10 cellular contexts compared by ENCODE assay signal in genomic region chr17:4658478-4659305, GRCh38. TPM values are rescaled to one million over a fixed set of nuclear protein-coding genes. Genes with fewer than 3 reads are reported as not detected.
DNase-seq lines count a peak whose midpoint lies in the region; ATAC-seq and TF ChIP-seq lines count a peak whose summit lies in the region.
"Had no signal": no experiment of that assay in that cellular context is flagged by ENCODE, and none has a peak within 500 bp of the region (broad histone marks: within the 10 kb centered on the region; RNA-seq: fewer than 3 reads in every experiment).

No MANE protein-coding gene starts in this region.

- no peaks in the 10 kb centered on the region for H3K36me3 Mint-ChIP-seq in activated T-helper 2 cell treated with anti-CD3 and anti-CD28 coated beads, Interferon-gamma antibody, Interleukin-2, Interleukin-4, amounts not matched to agents 10 μg/mL and 5 μg/mL and 100 μg/mL, durations not matched to agents 14 hours and 24 hours and 36 hours (ENCODE audit: low read depth)
- H3K36me3 Mint-ChIP-seq in Calu3 (ENCODE audit: insufficient read depth, unreplicated experiment), result no peaks in the 10 kb centered on the region

- CTCF ChIA-PET in Calu3 (lab: Charles Lee), result no interaction called here

- peaks cover 2% of the 10 kb centered on the region for H3K27me3 Mint-ChIP-seq in activated T-helper 2 cell treated with anti-CD3 and anti-CD28 coated beads, Interferon-gamma antibody, Interleukin-2, Interleukin-4, amounts not matched to agents 10 μg/mL and 5 μg/mL and 100 μg/mL, durations not matched to agents 14 hours and 24 hours and 36 hours (ENCODE audit: low read depth)
- H3K27me3 Mint-ChIP-seq in Calu3 (ENCODE audit: unreplicated experiment), result peaks cover 8% of the 10 kb centered on the region

- DNase-seq in AG08396 (ENCODE audit: low spot score), result peak; percentile 28
- DNase-seq in HUDEP-2 (lab: John Stamatoyannopoulos, UW; ENCODE audit: unreplicated experiment in 76 of 76), result peak in 68 of 76 experiments; percentile 9 to 86 (median 62)
- DNase-seq in activated T-helper 2 cell treated with anti-CD3 and anti-CD28 coated beads, Interferon-gamma antibody, Interleukin-2, Interleukin-4, amounts not matched to agents 10 μg/mL and 5 μg/mL and 100 μg/mL, durations not matched to agents 14 hours and 24 hours and 36 hours (ENCODE audit: low spot score), result no peak
- DNase-seq in lung microvascular endothelial cell (ENCODE audit: low read depth in 2 of 2), result peak; percentile 19 to 37
- no peak for DNase-seq in NCI-H1092 treated with DMSO at 0.1 percent for 48 hours (lab: John Stamatoyannopoulos, UW)
- DNase-seq in NCI-H1436 (lab: John Stamatoyannopoulos, UW), result no peak
- DNase-seq in Calu3, result no peak
- DNase-seq: DMS79, NCI-H2171 treated with DMSO at 0.1 percent for 48 hours had no signal

- BruUV-seq in Calu3 (replicated peaks; lab: Mats Ljungman, UMichigan), result no TSS peak

- H3K4me1 Mint-ChIP-seq in activated T-helper 2 cell treated with anti-CD3 and anti-CD28 coated beads, Interferon-gamma antibody, Interleukin-2, Interleukin-4, amounts not matched to agents 10 μg/mL and 5 μg/mL and 100 μg/mL, durations not matched to agents 14 hours and 24 hours and 36 hours (ENCODE audit: low read depth), result peaks cover 24% of the 10 kb centered on the region
- peaks cover 7% of the 10 kb centered on the region for H3K4me1 Mint-ChIP-seq in Calu3 (ENCODE audit: low read depth, unreplicated experiment)

- peak overlapping the region; percentile 87 for H3K27ac Mint-ChIP-seq in activated T-helper 2 cell treated with anti-CD3 and anti-CD28 coated beads, Interferon-gamma antibody, Interleukin-2, Interleukin-4, amounts not matched to agents 10 μg/mL and 5 μg/mL and 100 μg/mL, durations not matched to agents 14 hours and 24 hours and 36 hours
- H3K27ac Mint-ChIP-seq in Calu3 (ENCODE audit: unreplicated experiment), result no peak overlapping the region

- no peak for TF ChIP-seq CTCF in Calu3 (IDR thresholded peaks at IDR 0.05; ENCODE audit: unreplicated experiment)

- ATAC-seq in GM19463 (IDR thresholded peaks at IDR 0.05; ENCODE audit: unreplicated experiment), result no peak

- H3K4me3 Mint-ChIP-seq in activated T-helper 2 cell treated with anti-CD3 and anti-CD28 coated beads, Interferon-gamma antibody, Interleukin-2, Interleukin-4, amounts not matched to agents 10 μg/mL and 5 μg/mL and 100 μg/mL, durations not matched to agents 14 hours and 24 hours and 36 hours (ENCODE audit: low read depth), result peak overlapping the region; percentile 15
- H3K4me3 Mint-ChIP-seq in Calu3 (ENCODE audit: low read depth, unreplicated experiment), result no peak overlapping the region

- H3K9me3 Mint-ChIP-seq in activated T-helper 2 cell treated with anti-CD3 and anti-CD28 coated beads, Interferon-gamma antibody, Interleukin-2, Interleukin-4, amounts not matched to agents 10 μg/mL and 5 μg/mL and 100 μg/mL, durations not matched to agents 14 hours and 24 hours and 36 hours, result no peaks in the 10 kb centered on the region
- no peaks in the 10 kb centered on the region for H3K9me3 Mint-ChIP-seq in Calu3 (ENCODE audit: low read depth, unreplicated experiment)

- intact Hi-C loops in activated T-helper 2 cell treated with anti-CD3 and anti-CD28 coated beads, Interferon-gamma antibody, Interleukin-2, Interleukin-4, amounts not matched to agents 10 μg/mL and 5 μg/mL and 100 μg/mL, durations not matched to agents 14 hours and 24 hours and 36 hours (cut with micrococcal nuclease), result loop anchor here (2.0 to 5.0 kb wide), 2 partner anchors 20 to 44 kb away; partner anchors contain the start of gene PELP1
- intact Hi-C loops in Calu3 (cut with micrococcal nuclease; ENCODE audit: unreplicated experiment), result no loop called here

RNA-seq across cellular contexts. Expression of gene ALOX15, which starts 17.2 kb away (rescaled TPM):
- not detected in 2 replicates for total RNA-seq in activated T-helper 2 cell treated with anti-CD3 and anti-CD28 coated beads, Interferon-gamma antibody, Interleukin-2, Interleukin-4, amounts not matched to agents 10 μg/mL and 5 μg/mL and 100 μg/mL, durations not matched to agents 14 hours and 24 hours and 36 hours
- total RNA-seq in lung microvascular endothelial cell, result not detected in 2 replicates
- 0.27 and 0.38 TPM in 2 replicates for total RNA-seq in Calu3 (2022)

RNA-seq across cellular contexts. Expression of gene PELP1, which starts 45.2 kb away (rescaled TPM):
- total RNA-seq in activated T-helper 2 cell treated with anti-CD3 and anti-CD28 coated beads, Interferon-gamma antibody, Interleukin-2, Interleukin-4, amounts not matched to agents 10 μg/mL and 5 μg/mL and 100 μg/mL, durations not matched to agents 14 hours and 24 hours and 36 hours, result 115 and 116 TPM in 2 replicates
- 7.6 and 9.1 TPM in 2 replicates for total RNA-seq in lung microvascular endothelial cell
- total RNA-seq in Calu3 (2022), result 55.0 and 56.9 TPM in 2 replicates

RNA-seq across cellular contexts. Expression of gene ARRB2, which starts 51.7 kb away (rescaled TPM):
- total RNA-seq in activated T-helper 2 cell treated with anti-CD3 and anti-CD28 coated beads, Interferon-gamma antibody, Interleukin-2, Interleukin-4, amounts not matched to agents 10 μg/mL and 5 μg/mL and 100 μg/mL, durations not matched to agents 14 hours and 24 hours and 36 hours, result 226 and 231 TPM in 2 replicates
- total RNA-seq in lung microvascular endothelial cell, result 4.2 and 4.8 TPM in 2 replicates
- total RNA-seq in Calu3 (2022), result 21.1 and 27.6 TPM in 2 replicates

Comparison
In these comparisons a context has a peak if more than half of its experiments do, and no peak if none do; other contexts are left out.
1. DNase-seq: peak in AG08396 (single experiment), HUDEP-2 (68 of 76) and lung microvascular endothelial cell (2 of 2); none in activated T-helper 2 cell treated with anti-CD3 and anti-CD28 coated beads, Interferon-gamma antibody, Interleukin-2, Interleukin-4, amounts not matched to agents 10 μg/mL and 5 μg/mL and 100 μg/mL, durations not matched to agents 14 hours and 24 hours and 36 hours (single experiment), NCI-H1092 treated with DMSO at 0.1 percent for 48 hours (single experiment), NCI-H1436 (single experiment) and Calu3 (single experiment).